2 cellular contexts compared by ENCODE assay signal in the genomic region with DNA sequence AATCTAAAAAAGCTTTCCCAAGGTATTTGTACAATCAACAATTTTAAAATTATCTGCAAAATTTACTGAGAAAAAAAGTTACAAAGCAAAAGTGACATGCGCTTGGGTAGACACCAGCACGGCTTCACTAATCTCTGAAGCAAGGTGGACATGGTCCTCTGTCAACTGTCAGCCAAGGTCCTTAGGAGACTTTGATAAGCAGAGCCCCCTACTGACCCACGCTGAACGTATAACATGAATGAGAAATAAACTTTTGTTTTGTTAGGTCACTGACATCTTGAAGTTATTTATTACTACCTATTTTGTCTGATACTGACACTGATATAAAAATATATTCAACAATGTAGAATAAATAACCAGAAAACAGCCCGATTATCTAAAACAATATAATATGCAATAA.
TF ChIP-seq lines count a peak whose summit lies in the region.

No MANE protein-coding gene starts in this region.

TF ChIP-seq in GM23338, 12 proteins besides CTCF, POLR2A, EP300 and RAD21 (continues in another document):
- TF ChIP-seq, protein P1, sequence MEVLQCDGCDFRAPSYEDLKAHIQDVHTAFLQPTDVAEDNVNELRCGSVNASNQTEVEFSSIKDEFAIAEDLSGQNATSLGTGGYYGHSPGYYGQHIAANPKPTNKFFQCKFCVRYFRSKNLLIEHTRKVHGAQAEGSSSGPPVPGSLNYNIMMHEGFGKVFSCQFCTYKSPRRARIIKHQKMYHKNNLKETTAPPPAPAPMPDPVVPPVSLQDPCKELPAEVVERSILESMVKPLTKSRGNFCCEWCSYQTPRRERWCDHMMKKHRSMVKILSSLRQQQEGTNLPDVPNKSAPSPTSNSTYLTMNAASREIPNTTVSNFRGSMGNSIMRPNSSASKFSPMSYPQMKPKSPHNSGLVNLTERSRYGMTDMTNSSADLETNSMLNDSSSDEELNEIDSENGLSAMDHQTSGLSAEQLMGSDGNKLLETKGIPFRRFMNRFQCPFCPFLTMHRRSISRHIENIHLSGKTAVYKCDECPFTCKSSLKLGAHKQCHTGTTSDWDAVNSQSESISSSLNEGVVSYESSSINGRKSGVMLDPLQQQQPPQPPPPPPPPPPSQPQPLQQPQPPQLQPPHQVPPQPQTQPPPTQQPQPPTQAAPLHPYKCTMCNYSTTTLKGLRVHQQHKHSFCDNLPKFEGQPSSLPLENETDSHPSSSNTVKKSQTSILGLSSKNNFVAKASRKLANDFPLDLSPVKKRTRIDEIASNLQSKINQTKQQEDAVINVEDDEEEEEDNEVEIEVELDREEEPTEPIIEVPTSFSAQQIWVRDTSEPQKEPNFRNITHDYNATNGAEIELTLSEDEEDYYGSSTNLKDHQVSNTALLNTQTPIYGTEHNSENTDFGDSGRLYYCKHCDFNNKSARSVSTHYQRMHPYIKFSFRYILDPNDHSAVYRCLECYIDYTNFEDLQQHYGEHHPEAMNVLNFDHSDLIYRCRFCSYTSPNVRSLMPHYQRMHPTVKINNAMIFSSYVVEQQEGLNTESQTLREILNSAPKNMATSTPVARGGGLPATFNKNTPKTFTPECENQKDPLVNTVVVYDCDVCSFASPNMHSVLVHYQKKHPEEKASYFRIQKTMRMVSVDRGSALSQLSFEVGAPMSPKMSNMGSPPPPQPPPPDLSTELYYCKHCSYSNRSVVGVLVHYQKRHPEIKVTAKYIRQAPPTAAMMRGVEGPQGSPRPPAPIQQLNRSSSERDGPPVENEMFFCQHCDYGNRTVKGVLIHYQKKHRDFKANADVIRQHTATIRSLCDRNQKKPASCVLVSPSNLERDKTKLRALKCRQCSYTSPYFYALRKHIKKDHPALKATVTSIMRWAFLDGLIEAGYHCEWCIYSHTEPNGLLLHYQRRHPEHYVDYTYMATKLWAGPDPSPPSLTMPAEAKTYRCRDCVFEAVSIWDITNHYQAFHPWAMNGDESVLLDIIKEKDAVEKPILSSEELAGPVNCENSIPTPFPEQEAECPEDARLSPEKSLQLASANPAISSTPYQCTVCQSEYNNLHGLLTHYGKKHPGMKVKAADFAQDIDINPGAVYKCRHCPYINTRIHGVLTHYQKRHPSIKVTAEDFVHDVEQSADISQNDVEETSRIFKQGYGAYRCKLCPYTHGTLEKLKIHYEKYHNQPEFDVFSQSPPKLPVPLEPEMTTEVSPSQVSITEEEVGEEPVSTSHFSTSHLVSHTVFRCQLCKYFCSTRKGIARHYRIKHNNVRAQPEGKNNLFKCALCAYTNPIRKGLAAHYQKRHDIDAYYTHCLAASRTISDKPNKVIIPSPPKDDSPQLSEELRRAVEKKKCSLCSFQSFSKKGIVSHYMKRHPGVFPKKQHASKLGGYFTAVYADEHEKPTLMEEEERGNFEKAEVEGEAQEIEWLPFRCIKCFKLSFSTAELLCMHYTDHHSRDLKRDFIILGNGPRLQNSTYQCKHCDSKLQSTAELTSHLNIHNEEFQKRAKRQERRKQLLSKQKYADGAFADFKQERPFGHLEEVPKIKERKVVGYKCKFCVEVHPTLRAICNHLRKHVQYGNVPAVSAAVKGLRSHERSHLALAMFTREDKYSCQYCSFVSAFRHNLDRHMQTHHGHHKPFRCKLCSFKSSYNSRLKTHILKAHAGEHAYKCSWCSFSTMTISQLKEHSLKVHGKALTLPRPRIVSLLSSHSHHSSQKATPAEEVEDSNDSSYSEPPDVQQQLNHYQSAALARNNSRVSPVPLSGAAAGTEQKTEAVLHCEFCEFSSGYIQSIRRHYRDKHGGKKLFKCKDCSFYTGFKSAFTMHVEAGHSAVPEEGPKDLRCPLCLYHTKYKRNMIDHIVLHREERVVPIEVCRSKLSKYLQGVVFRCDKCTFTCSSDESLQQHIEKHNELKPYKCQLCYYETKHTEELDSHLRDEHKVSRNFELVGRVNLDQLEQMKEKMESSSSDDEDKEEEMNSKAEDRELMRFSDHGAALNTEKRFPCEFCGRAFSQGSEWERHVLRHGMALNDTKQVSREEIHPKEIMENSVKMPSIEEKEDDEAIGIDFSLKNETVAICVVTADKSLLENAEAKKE (CRISPR knock-in tag; IDR thresholded peaks at IDR 0.05) = no peak
- TF ChIP-seq, protein P2, sequence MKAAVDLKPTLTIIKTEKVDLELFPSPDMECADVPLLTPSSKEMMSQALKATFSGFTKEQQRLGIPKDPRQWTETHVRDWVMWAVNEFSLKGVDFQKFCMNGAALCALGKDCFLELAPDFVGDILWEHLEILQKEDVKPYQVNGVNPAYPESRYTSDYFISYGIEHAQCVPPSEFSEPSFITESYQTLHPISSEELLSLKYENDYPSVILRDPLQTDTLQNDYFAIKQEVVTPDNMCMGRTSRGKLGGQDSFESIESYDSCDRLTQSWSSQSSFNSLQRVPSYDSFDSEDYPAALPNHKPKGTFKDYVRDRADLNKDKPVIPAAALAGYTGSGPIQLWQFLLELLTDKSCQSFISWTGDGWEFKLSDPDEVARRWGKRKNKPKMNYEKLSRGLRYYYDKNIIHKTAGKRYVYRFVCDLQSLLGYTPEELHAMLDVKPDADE (IDR thresholded peaks at IDR 0.05) = no peak
- no peak for TF ChIP-seq EZH2 (IDR thresholded peaks at IDR 0.05; ENCODE audit: low read depth, unreplicated experiment)
- no peak for TF ChIP-seq STAT1 (IDR thresholded peaks at IDR 0.05; ENCODE audit: unreplicated experiment)
- TF ChIP-seq ZNF114 (CRISPR knock-in tag; IDR thresholded peaks at IDR 0.05) = no peak
- TF ChIP-seq NANOG (IDR thresholded peaks at IDR 0.05; ENCODE audit: borderline replicate concordance) = no peak
- TF ChIP-seq ZNF331 (CRISPR knock-in tag; IDR thresholded peaks at IDR 0.05; ENCODE audit: low read depth) = no peak
- TF ChIP-seq CREB1 (CRISPR knock-in tag; IDR thresholded peaks at IDR 0.05; ENCODE audit: low read depth) = no peak
- TF ChIP-seq, protein P3, sequence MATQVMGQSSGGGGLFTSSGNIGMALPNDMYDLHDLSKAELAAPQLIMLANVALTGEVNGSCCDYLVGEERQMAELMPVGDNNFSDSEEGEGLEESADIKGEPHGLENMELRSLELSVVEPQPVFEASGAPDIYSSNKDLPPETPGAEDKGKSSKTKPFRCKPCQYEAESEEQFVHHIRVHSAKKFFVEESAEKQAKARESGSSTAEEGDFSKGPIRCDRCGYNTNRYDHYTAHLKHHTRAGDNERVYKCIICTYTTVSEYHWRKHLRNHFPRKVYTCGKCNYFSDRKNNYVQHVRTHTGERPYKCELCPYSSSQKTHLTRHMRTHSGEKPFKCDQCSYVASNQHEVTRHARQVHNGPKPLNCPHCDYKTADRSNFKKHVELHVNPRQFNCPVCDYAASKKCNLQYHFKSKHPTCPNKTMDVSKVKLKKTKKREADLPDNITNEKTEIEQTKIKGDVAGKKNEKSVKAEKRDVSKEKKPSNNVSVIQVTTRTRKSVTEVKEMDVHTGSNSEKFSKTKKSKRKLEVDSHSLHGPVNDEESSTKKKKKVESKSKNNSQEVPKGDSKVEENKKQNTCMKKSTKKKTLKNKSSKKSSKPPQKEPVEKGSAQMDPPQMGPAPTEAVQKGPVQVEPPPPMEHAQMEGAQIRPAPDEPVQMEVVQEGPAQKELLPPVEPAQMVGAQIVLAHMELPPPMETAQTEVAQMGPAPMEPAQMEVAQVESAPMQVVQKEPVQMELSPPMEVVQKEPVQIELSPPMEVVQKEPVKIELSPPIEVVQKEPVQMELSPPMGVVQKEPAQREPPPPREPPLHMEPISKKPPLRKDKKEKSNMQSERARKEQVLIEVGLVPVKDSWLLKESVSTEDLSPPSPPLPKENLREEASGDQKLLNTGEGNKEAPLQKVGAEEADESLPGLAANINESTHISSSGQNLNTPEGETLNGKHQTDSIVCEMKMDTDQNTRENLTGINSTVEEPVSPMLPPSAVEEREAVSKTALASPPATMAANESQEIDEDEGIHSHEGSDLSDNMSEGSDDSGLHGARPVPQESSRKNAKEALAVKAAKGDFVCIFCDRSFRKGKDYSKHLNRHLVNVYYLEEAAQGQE (IDR thresholded peaks at IDR 0.05; ENCODE audit: unreplicated experiment) = no peak
- no peak for TF ChIP-seq JUNB (IDR thresholded peaks at IDR 0.05; ENCODE audit: unreplicated experiment)

TF ChIP-seq in H1, 55 proteins besides CTCF, POLR2A, EP300 and RAD21:
- no peak for TF ChIP-seq ZNF274 (IDR thresholded peaks at IDR 0.05; ENCODE audit: borderline replicate concordance, extremely low read depth, low read length)
- no peak for TF ChIP-seq EZH2 (IDR thresholded peaks at IDR 0.05; ENCODE audit: low read depth, low read length, severe bottlenecking)
- TF ChIP-seq SAP30 (IDR thresholded peaks at IDR 0.05; ENCODE audit: insufficient read depth, insufficient replicate concordance, low read length) = no peak
- TF ChIP-seq RXRA (IDR thresholded peaks at IDR 0.05; ENCODE audit: insufficient read depth, low read depth, low read length) = no peak
- no peak for TF ChIP-seq SP2 (IDR thresholded peaks at IDR 0.05; ENCODE audit: low read length)
- TF ChIP-seq YY1 (IDR thresholded peaks at IDR 0.05; ENCODE audit: low read depth, low read length) = no peak
- TF ChIP-seq, protein P4, sequence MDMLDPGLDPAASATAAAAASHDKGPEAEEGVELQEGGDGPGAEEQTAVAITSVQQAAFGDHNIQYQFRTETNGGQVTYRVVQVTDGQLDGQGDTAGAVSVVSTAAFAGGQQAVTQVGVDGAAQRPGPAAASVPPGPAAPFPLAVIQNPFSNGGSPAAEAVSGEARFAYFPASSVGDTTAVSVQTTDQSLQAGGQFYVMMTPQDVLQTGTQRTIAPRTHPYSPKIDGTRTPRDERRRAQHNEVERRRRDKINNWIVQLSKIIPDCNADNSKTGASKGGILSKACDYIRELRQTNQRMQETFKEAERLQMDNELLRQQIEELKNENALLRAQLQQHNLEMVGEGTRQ (IDR thresholded peaks at IDR 0.05; ENCODE audit: low read length) = no peak
- no peak for TF ChIP-seq CREB1 (IDR thresholded peaks at IDR 0.05)
- no peak for TF ChIP-seq ASH2L (IDR thresholded peaks at IDR 0.05; ENCODE audit: low read length)
- no peak for TF ChIP-seq KDM4A (IDR thresholded peaks at IDR 0.05; ENCODE audit: low read depth, low read length, severe bottlenecking)
